Comparison of ENCODE assay signal across 8 cellular contexts in the genomic region with DNA sequence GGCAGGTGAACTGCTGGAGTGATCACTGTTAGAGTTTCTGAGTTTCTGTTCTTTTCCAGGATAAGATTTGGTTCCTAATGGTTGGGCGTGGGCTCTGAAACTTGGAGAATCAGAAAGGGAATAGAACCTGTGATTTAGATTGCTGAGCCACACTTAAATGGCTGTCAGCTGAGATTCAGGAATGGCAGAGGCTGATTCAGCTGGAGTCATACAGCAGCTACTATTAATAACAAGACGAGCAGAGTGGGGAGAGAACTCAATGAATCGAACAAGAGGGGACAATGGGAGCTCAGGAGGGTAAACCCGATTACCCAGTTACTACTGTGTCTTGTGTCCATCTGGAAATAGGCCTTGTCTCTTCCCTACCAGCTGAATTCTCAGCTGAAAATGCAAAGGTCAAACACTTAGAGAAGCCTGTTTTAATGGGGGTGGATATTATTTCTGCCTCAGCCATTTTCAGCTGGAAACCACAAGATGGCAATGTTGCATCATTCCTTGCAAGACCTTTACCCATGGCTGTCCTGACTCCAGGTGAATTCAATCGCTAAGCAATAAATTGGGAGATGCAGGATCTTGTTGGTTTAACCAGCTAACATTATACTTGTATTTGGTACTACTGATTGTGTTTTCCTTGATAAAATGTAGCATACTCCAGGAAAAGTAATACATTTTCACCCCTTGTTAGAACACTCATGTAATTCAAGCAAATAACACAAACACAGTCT.
DNase-seq lines count a peak whose midpoint lies in the region; ATAC-seq and TF ChIP-seq lines count a peak whose summit lies in the region.

No MANE protein-coding gene starts in this region.

- peak; percentile 79 for ATAC-seq in GM18909 (IDR thresholded peaks at IDR 0.05; ENCODE audit: poor library complexity, unreplicated experiment)
- peak; percentile 84 for ATAC-seq in HG03095 (IDR thresholded peaks at IDR 0.05; ENCODE audit: unreplicated experiment)

- H3K27ac ChIP-seq in VCaP, result no peak overlapping the region

- peak; percentile 93 for TF ChIP-seq CTCF in VCaP (conservative IDR thresholded peaks at IDR 0.05)

- DNase-seq in COLO668 (lab: John Stamatoyannopoulos, UW; ENCODE audit: unreplicated experiment) (peak; percentile 11), NCI-H2107 (lab: John Stamatoyannopoulos, UW) (peak; percentile 44), head of caudate nucleus (peak in 34 of 42 donors; percentile 5 to 81 (median 46)), pulmonary artery endothelial cell (ENCODE audit: low read depth, low spot score) (peak; percentile 5)
- DNase-seq in activated CD8-positive, alpha-beta memory T cell treated with anti-CD3 and anti-CD28 coated beads, Interleukin-2, amount 50 U/mL, for 4 hours, result no peak

- intact Hi-C loops in head of caudate nucleus (cut with DNase I), result no loop called here
